ENCODE assay signal across 1 cellular context in the genomic region with DNA sequence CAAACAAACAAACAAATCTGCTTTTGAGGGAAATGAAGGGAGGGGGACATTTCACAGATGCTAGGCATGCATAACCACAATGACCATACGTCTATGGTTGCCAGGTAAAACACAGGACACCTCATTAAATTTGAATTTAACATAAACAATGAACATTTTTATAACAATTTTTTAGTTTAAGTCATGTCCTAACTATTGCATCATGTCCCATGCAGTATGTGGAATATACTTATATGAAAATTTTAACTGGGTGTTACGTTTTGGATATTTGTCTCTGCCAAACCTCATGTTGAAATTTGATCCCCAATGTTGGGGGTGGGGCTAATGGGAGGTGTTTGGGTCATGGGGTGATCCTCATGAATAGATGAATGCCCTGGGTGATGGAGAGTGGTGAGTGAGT.
TF ChIP-seq lines count a peak whose summit lies in the region.

No MANE protein-coding gene starts in this region.

TF ChIP-seq in GM23338, 12 proteins besides CTCF, POLR2A, EP300 and RAD21 (continued from another document):
- TF ChIP-seq, protein P1, sequence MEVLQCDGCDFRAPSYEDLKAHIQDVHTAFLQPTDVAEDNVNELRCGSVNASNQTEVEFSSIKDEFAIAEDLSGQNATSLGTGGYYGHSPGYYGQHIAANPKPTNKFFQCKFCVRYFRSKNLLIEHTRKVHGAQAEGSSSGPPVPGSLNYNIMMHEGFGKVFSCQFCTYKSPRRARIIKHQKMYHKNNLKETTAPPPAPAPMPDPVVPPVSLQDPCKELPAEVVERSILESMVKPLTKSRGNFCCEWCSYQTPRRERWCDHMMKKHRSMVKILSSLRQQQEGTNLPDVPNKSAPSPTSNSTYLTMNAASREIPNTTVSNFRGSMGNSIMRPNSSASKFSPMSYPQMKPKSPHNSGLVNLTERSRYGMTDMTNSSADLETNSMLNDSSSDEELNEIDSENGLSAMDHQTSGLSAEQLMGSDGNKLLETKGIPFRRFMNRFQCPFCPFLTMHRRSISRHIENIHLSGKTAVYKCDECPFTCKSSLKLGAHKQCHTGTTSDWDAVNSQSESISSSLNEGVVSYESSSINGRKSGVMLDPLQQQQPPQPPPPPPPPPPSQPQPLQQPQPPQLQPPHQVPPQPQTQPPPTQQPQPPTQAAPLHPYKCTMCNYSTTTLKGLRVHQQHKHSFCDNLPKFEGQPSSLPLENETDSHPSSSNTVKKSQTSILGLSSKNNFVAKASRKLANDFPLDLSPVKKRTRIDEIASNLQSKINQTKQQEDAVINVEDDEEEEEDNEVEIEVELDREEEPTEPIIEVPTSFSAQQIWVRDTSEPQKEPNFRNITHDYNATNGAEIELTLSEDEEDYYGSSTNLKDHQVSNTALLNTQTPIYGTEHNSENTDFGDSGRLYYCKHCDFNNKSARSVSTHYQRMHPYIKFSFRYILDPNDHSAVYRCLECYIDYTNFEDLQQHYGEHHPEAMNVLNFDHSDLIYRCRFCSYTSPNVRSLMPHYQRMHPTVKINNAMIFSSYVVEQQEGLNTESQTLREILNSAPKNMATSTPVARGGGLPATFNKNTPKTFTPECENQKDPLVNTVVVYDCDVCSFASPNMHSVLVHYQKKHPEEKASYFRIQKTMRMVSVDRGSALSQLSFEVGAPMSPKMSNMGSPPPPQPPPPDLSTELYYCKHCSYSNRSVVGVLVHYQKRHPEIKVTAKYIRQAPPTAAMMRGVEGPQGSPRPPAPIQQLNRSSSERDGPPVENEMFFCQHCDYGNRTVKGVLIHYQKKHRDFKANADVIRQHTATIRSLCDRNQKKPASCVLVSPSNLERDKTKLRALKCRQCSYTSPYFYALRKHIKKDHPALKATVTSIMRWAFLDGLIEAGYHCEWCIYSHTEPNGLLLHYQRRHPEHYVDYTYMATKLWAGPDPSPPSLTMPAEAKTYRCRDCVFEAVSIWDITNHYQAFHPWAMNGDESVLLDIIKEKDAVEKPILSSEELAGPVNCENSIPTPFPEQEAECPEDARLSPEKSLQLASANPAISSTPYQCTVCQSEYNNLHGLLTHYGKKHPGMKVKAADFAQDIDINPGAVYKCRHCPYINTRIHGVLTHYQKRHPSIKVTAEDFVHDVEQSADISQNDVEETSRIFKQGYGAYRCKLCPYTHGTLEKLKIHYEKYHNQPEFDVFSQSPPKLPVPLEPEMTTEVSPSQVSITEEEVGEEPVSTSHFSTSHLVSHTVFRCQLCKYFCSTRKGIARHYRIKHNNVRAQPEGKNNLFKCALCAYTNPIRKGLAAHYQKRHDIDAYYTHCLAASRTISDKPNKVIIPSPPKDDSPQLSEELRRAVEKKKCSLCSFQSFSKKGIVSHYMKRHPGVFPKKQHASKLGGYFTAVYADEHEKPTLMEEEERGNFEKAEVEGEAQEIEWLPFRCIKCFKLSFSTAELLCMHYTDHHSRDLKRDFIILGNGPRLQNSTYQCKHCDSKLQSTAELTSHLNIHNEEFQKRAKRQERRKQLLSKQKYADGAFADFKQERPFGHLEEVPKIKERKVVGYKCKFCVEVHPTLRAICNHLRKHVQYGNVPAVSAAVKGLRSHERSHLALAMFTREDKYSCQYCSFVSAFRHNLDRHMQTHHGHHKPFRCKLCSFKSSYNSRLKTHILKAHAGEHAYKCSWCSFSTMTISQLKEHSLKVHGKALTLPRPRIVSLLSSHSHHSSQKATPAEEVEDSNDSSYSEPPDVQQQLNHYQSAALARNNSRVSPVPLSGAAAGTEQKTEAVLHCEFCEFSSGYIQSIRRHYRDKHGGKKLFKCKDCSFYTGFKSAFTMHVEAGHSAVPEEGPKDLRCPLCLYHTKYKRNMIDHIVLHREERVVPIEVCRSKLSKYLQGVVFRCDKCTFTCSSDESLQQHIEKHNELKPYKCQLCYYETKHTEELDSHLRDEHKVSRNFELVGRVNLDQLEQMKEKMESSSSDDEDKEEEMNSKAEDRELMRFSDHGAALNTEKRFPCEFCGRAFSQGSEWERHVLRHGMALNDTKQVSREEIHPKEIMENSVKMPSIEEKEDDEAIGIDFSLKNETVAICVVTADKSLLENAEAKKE (CRISPR knock-in tag; IDR thresholded peaks at IDR 0.05): no peak
- TF ChIP-seq EZH2phosphoT487 (IDR thresholded peaks at IDR 0.05; ENCODE audit: unreplicated experiment) (no peak), ZNF331 (CRISPR knock-in tag; IDR thresholded peaks at IDR 0.05; ENCODE audit: low read depth) (no peak), POLR2AphosphoS5 (IDR thresholded peaks at IDR 0.05; ENCODE audit: low read depth) (no peak), JUNB (IDR thresholded peaks at IDR 0.05; ENCODE audit: unreplicated experiment) (no peak), CREB1 (CRISPR knock-in tag; IDR thresholded peaks at IDR 0.05; ENCODE audit: low read depth) (no peak), NANOG (IDR thresholded peaks at IDR 0.05; ENCODE audit: borderline replicate concordance) (no peak), REST (IDR thresholded peaks at IDR 0.05; ENCODE audit: unreplicated experiment) (no peak), ETS1 (IDR thresholded peaks at IDR 0.05) (no peak), STAT1 (IDR thresholded peaks at IDR 0.05; ENCODE audit: unreplicated experiment) (no peak), EZH2 (IDR thresholded peaks at IDR 0.05; ENCODE audit: low read depth, unreplicated experiment) (no peak)
